ENCODE assay signal across 17 cellular contexts in genomic region chr2:67340118-67341011, GRCh38.
"Had no signal": no experiment of that assay in that cellular context is flagged by ENCODE, and none has a peak within 500 bp of the region (broad histone marks: within the 10 kb centered on the region; RNA-seq: fewer than 3 reads in every experiment).

No MANE protein-coding gene starts in this region.

- FAIRE-seq: pancreas had no signal

- H3K27ac ChIP-seq: coronary artery, neutrophil, pancreas, sigmoid colon, thoracic aorta, upper lobe of left lung had no signal

- H3K4me3 ChIP-seq: coronary artery, lung, pancreas, sigmoid colon, thoracic aorta, upper lobe of left lung had no signal

- H3K4me1 ChIP-seq: pancreas, sigmoid colon, upper lobe of left lung had no signal

- DNase-seq: activated CD4-positive, alpha-beta T cell treated with anti-CD3 and anti-CD28 coated beads, Interleukin-2, amount 50 U/mL, for 1 hour; activated CD8-positive, alpha-beta memory T cell treated with anti-CD3 and anti-CD28 coated beads, Interleukin-2, amount 50 U/mL, for 4 hours; activated effector memory CD4-positive, alpha-beta T cell treated with Interleukin-2 at 50 U/mL for 16 hours; activated naive CD4-positive, alpha-beta T cell treated with anti-CD3 and anti-CD28 coated beads, Interleukin-2, amount 10 ng/mL, durations not matched to agents 7 days and 5 days; activated naive CD8-positive, alpha-beta T cell treated with anti-CD3 and anti-CD28 coated beads, Interleukin-2, amount 50 U/mL, for 24 hours; activated T-cell treated with anti-CD3 and anti-CD28 coated beads, Interleukin-2, amount 50 U/mL, for 48 hours; anterior cingulate cortex; foreskin melanocyte; natural killer cell; pancreas; sigmoid colon; stimulated activated naive B cell treated with anti-CD40 and anti-IgM and Interleukin-4, amounts not matched to agents 10 μg/mL and 1 μg/mL and 100 μg/mL, for 72 hours; upper lobe of left lung had no signal

- H3K36me3 ChIP-seq: neutrophil, pancreas, sigmoid colon, thoracic aorta, upper lobe of left lung had no signal

- H3K9me3 ChIP-seq: neutrophil, pancreas, sigmoid colon, thoracic aorta, upper lobe of left lung had no signal

- H3K27me3 ChIP-seq: neutrophil, pancreas, sigmoid colon, upper lobe of left lung had no signal
